In genomic region chr14:105019861-105020814, GRCh38 we compare ENCODE assay signal across 8 cellular contexts. TPM values are rescaled to one million over a fixed set of nuclear protein-coding genes. Genes with fewer than 3 reads are reported as not detected.
A peak's percentile ranks its signal among the peaks of the same experiment; 100 is the strongest.
DNase-seq lines count a peak whose midpoint lies in the region; ATAC-seq, FAIRE-seq and TF ChIP-seq lines count a peak whose summit lies in the region.

No MANE protein-coding gene starts in this region.

- H3K9me3 ChIP-seq in AG04450 (ENCODE audit: control insufficient read depth, insufficient read depth, low read length), result no peaks in the 10 kb centered on the region

- TF ChIP-seq CTCF in AG04450 (IDR thresholded peaks at IDR 0.05; ENCODE audit: low read depth, low read length) (no peak), bronchial epithelial cell (IDR thresholded peaks at IDR 0.05; ENCODE audit: insufficient read depth, low read length, severe bottlenecking) (peak; percentile 9)

- peak overlapping the region; percentile 31 for H3K27ac ChIP-seq in AG04450 (ENCODE audit: low read depth, low read length)

- H3K36me3 ChIP-seq in bronchial epithelial cell (ENCODE audit: control insufficient read depth, insufficient read depth, low read length), result no peaks in the 10 kb centered on the region

- H3K27me3 ChIP-seq in AG04450 (ENCODE audit: control insufficient read depth, insufficient read depth, low read length) (no peaks in the 10 kb centered on the region), bronchial epithelial cell (ENCODE audit: control insufficient read depth, insufficient read depth, low read length) (no peaks in the 10 kb centered on the region)

- ATAC-seq in GM19035 (IDR thresholded peaks at IDR 0.05; ENCODE audit: unreplicated experiment), result peak; percentile 34
- ATAC-seq in HG03342 (IDR thresholded peaks at IDR 0.05; ENCODE audit: unreplicated experiment), result peak; percentile 24

- CTCF ChIA-PET in AG04450 (lab: Charles Lee), result interaction anchor here (1.0 to 2.2 kb wide), 3 partner anchors 26 to 44 kb away, joined by 5 to 10 read pairs (median 5); no protein-coding TSS in a partner anchor

- no peak for FAIRE-seq in bronchial epithelial cell (lab: Jason Lieb, UNC)

- H3K4me3 ChIP-seq in AG04450 (ENCODE audit: low read depth, low read length) (peak overlapping the region; percentile 80), bronchial epithelial cell (ENCODE audit: low read depth, low read length) (peak overlapping the region; percentile 58)

- POLR2A ChIA-PET in AG04450 (lab: Yijun Ruan, JAX), result interaction anchor here (0.9 to 1.3 kb wide), 4 partner anchors 25 to 46 kb away, joined by 3 to 7 read pairs (median 6); partner anchors contain the start of gene CLBA1

- DNase-seq in AG04450 (ENCODE audit: low read depth, low spot score) (no peak), UCSD-AML1 (lab: John Stamatoyannopoulos, UW; ENCODE audit: unreplicated experiment) (peak; percentile 54), bronchial epithelial cell (ENCODE audit: low read depth) (no peak), lung microvascular endothelial cell (ENCODE audit: low read depth in 2 of 2) (peak; percentile 61 to 65), SW 1271 (lab: John Stamatoyannopoulos, UW) (no peak)
- peak; percentile 29 to 41 for DNase-seq in stimulated activated CD8-positive, alpha-beta memory T cell treated with anti-CD3 and anti-CD28 coated beads, Interleukin-2, amount 100 ng/mL, for 1 hour (ENCODE audit: low read depth in 2 of 2)

RNA-seq across cellular contexts. Expression of gene CDCA4, which starts 0.7 kb away (rescaled TPM):
- 6.8 and 7.8 TPM in 2 replicates for polyA plus RNA-seq in AG04450 (2011; rRNA removed)
- 5.0 and 6.3 TPM in 2 replicates for polyA minus RNA-seq in AG04450 (2011; rRNA and poly(A)+ RNA removed)
- total RNA-seq in bronchial epithelial cell (35.5 and 50.8 TPM in 2 replicates), lung microvascular endothelial cell (16.3 and 19.8 TPM in 2 replicates)

RNA-seq across cellular contexts. Expression of gene CLBA1, which starts 34.5 kb away (rescaled TPM):
- 4.6 and 4.9 TPM in 2 replicates for polyA plus RNA-seq in AG04450 (2011; rRNA removed)
- polyA minus RNA-seq in AG04450 (2011; rRNA and poly(A)+ RNA removed), result 2.4 and 4.2 TPM in 2 replicates
- total RNA-seq in bronchial epithelial cell (8.4 and 14.1 TPM in 2 replicates), lung microvascular endothelial cell (3.2 and 3.5 TPM in 2 replicates)

RNA-seq across cellular contexts. Expression of gene AHNAK2, which starts 42.0 kb away (rescaled TPM):
- polyA plus RNA-seq in AG04450 (2011; rRNA removed), result 10.0 and 10.5 TPM in 2 replicates
- 40.9 and 45.1 TPM in 2 replicates for polyA minus RNA-seq in AG04450 (2011; rRNA and poly(A)+ RNA removed)
- total RNA-seq in bronchial epithelial cell, result 367 and 620 TPM in 2 replicates
- total RNA-seq in lung microvascular endothelial cell, result 6.0 and 21.8 TPM in 2 replicates

RNA-seq across cellular contexts. Expression of gene GPR132, which starts 45.1 kb away (rescaled TPM):
- polyA plus RNA-seq in AG04450 (2011; rRNA removed), result 0.07 and 0.14 TPM in 2 replicates
- polyA minus RNA-seq in AG04450 (2011; rRNA and poly(A)+ RNA removed), result not detected in 2 replicates
- total RNA-seq in bronchial epithelial cell, result 0.13 TPM in 1 of 2 replicates, not detected in the other
- total RNA-seq in lung microvascular endothelial cell, result under 0.01 and 0.20 TPM in 2 replicates

Comparison
In these comparisons a context has a peak if more than half of its experiments do, and no peak if none do; other contexts are left out.
1. DNase-seq: peak in UCSD-AML1 (single experiment), lung microvascular endothelial cell (2 of 2) and stimulated activated CD8-positive, alpha-beta memory T cell treated with anti-CD3 and anti-CD28 coated beads, Interleukin-2, amount 100 ng/mL, for 1 hour (2 of 2); none in AG04450 (single experiment), bronchial epithelial cell (single experiment) and SW 1271 (0 of 2).
2. RNA of gene AHNAK2, which starts 42.0 kb away (total RNA-seq): 367 to 620 TPM in bronchial epithelial cell; 6.0 to 21.8 TPM in lung microvascular endothelial cell; every median in the first group is over 10 times any median in the second.